8 cellular contexts compared by ENCODE assay signal in the genomic region with DNA sequence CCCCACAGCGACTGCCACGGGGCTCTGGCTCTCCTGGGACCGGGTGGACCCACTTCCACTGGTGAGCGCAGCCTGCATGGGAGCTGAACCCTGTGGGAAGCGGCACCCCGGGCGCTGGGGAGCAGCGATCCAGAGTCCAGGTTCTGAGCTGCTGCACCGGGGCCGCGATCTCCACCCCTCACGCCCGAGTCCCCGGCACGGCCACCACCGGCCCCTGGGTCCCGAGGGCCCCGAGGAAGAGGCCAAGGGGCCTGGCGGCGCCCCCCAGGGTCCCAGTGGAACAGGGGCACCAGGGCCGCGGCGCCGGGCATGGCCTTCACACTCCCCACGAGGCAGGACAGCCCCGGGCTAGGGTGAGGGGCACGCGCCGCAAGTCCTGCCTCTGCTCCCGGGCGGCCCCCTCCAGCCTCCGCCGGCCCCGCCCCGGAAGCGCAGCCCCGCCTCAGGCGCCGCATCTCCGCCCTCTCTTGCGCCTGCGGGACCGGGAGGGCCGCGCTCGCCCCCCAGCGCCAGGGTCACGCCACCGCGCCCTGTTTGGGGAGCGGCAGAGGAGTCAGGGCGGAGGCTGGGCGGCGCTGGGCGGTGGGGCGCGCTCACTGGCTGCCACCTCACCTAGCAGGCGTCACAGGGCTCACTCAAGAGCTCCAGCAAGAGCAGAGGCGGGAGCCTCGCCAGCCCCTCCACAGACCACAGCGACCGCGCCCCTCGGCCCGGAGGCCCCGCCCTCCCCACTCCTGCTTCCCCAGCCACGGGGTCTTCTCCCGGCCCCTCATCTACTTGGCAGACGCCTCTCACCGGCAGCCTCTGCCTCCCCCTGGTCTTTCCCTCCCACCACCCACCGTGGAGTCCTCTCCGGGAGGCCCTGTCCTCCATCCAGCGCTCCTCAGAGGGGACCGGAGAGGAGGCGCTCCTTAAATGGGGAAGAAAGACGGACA. TPM values are rescaled to one million over a fixed set of nuclear protein-coding genes. Genes with fewer than 3 reads are reported as not detected.
DNase-seq lines count a peak whose midpoint lies in the region; ATAC-seq and TF ChIP-seq lines count a peak whose summit lies in the region.

No MANE protein-coding gene starts in this region.

- no peaks in the 10 kb centered on the region for H3K27me3 ChIP-seq in right lobe of liver

- peak; percentile 84 for TF ChIP-seq CTCF in GM12874 (IDR thresholded peaks at IDR 0.05; ENCODE audit: insufficient read depth, low read depth, low read length)
- TF ChIP-seq CTCF in right lobe of liver (IDR thresholded peaks at IDR 0.05) = peak; percentile 53 to 71 (median 60)

- H3K4me3 ChIP-seq in right lobe of liver = peak overlapping the region; percentile 37 to 57 (median 52)

- WGBS in right lobe of liver (ENCODE audit: insufficient coverage, low coverage, low lambda C conversion rate, missing lambda C conversion rate) = 12% methylated on average over 16 of the region's 76 CpGs

- H3K36me3 ChIP-seq in right lobe of liver = peaks cover 0 to 12% (median 0%) of the 10 kb centered on the region in 4 donors

- DNase-seq in NCI-H2029 treated with DMSO at 0.1 percent for 48 hours (lab: John Stamatoyannopoulos, UW) (peak; percentile 56), dermis microvascular lymphatic vessel endothelial cell (ENCODE audit: low read depth in 2 of 2) (peak; percentile 35 to 87), right lobe of liver (peak; percentile 77 to 86 (median 83)), NCI-H345 treated with DMSO at 0.1 percent for 48 hours (lab: John Stamatoyannopoulos, UW; ENCODE audit: unreplicated experiment) (no peak)
- DNase-seq in activated CD4-positive, alpha-beta T cell treated with anti-CD3 and anti-CD28 coated beads, Interleukin-2, amount 50 U/mL, for 24 hours (ENCODE audit: low read depth in 1 of 2, low spot score in 1 of 2) = peak; percentile 77 to 80
- peak; percentile 88 for DNase-seq in stimulated activated CD4-positive, alpha-beta T cell treated with anti-CD3 and anti-CD28 coated beads, Interleukin-4, amount 100 ng/mL, for 24 hours

- peak overlapping the region in 1 of 3 donors; percentile 3 for H3K27ac ChIP-seq in right lobe of liver

- no peaks in the 10 kb centered on the region for H3K9me3 ChIP-seq in right lobe of liver

- intact Hi-C loops in right lobe of liver (cut with DNase I) = no loop called here

- H3K4me1 ChIP-seq in right lobe of liver = peaks cover 0 to 6% (median 0%) of the 10 kb centered on the region in 4 donors

- ATAC-seq in HG02678 (IDR thresholded peaks at IDR 0.05; ENCODE audit: unreplicated experiment) = peak; percentile 97
- peak; percentile 95 to 98 (median 98) for ATAC-seq in right lobe of liver

- TF ChIP-seq POLR2A in right lobe of liver (IDR thresholded peaks at IDR 0.05) = no peak

RNA-seq across cellular contexts. Expression of gene THAP4, which starts 26.8 kb away (rescaled TPM):
- total RNA-seq in dermis microvascular lymphatic vessel endothelial cell (36.5 and 44.8 TPM in 2 replicates), right lobe of liver (10 to 100 TPM; 22.1 to 39.2 (median 25.0) TPM)

RNA-seq across cellular contexts. Expression of gene ATG4B, which starts 27.4 kb away (rescaled TPM):
- 32.6 and 74.8 TPM in 2 replicates for total RNA-seq in dermis microvascular lymphatic vessel endothelial cell
- total RNA-seq in right lobe of liver = 10 to 100 TPM; 20.6 to 49.8 (median 39.3) TPM

RNA-seq across cellular contexts. Expression of gene BOK, which starts 51.6 kb away (rescaled TPM):
- 32.0 and 71.7 TPM in 2 replicates for total RNA-seq in dermis microvascular lymphatic vessel endothelial cell
- total RNA-seq in right lobe of liver = 100 to 1,000 TPM in 3 of 6 experiments, 10 to 100 TPM in 3; 50.1 to 119 (median 90.5) TPM
